Comparison of ENCODE assay signal across 1 cellular context in the genomic region with DNA sequence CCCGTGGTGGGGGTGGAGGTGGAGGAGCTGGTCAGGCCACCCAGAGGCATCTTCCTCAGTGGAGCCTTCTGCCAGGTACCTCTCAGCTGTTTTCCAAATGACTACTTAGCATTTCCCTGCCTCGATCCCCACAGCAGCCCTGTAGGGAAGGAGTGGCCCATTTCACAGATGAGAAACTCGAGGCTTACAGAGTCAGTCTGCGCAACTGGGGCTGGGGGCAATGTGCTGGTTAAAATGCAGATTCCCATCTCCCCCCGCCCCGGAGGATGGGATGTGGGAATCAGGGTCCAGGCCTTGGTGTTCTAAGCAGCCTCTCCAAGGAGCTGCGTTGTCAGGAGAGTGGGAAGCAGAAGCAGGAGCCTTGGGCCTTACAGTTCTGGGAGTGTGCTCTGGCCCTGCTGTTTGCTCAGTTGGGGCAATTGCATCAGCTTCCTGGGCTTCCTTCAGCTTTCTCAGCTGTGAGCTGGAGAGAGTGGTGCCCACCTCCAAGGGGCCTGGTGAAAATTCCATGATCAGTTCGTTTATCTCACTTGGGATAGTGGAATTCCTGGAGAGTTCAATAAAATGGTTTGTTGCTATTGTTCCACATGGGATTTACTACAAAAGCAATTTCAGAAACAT.
TF ChIP-seq lines count a peak whose summit lies in the region.

No MANE protein-coding gene starts in this region.

TF ChIP-seq in SK-N-SH, 30 proteins besides CTCF, POLR2A, EP300 and RAD21 (continued from another document):
- no peak for TF ChIP-seq EZH2phosphoT487 (IDR thresholded peaks at IDR 0.05; ENCODE audit: borderline replicate concordance, low read depth)
- TF ChIP-seq FOSL2 (IDR thresholded peaks at IDR 0.05; ENCODE audit: borderline replicate concordance, low read depth): no peak
- TF ChIP-seq GATA2 (CRISPR knock-in tag; IDR thresholded peaks at IDR 0.05): no peak
- TF ChIP-seq NFIC (IDR thresholded peaks at IDR 0.05; ENCODE audit: borderline replicate concordance): no peak
